In the genomic region with DNA sequence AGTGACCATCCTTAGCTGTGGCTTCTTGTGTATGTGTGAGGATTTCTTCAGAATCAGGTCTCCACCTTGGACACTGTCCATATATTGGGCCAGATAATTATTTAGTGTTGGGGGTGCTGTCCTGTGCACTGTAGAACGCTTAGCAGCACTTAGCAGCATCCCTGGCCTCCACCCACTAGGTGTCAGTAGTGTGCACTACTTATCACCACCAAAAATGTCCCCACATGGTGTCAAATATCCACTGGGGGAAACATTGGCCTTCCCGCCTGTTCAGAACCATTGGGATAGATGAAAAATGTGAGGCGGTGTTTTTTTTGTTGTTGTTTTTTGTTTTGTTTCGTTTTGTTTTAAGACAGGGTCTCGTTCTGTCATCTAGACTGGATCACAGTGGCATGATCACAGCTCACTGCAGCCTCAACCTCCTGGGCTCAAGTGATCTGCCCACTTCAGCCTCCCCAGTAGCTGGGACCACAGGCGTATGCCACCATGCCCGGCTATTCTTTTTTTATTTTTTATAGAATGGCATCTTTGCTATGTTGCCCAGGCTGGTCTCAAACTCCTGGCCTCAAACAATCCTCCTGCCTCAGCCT, we compare ENCODE assay signal across 8 cellular contexts.
DNase-seq lines count a peak whose midpoint lies in the region; ATAC-seq, FAIRE-seq and TF ChIP-seq lines count a peak whose summit lies in the region.

No MANE protein-coding gene starts in this region.

- H3K36me3 ChIP-seq in left ventricle myocardium inferior (no peaks in the 10 kb centered on the region), heart left ventricle (no peaks in the 10 kb centered on the region), kidney (ENCODE audit: control insufficient read depth in 1 of 2, insufficient read depth in 2 of 2, low read length in 2 of 2) (no peaks in the 10 kb centered on the region)
- no peaks in the 10 kb centered on the region for H3K36me3 ChIP-seq in effector memory CD4-positive, alpha-beta T cell (ENCODE audit: control insufficient read depth, insufficient read depth, low read length)

- DNase-seq in left ventricle myocardium inferior: no peak
- DNase-seq in heart left ventricle: no peak
- peak; percentile 37 for DNase-seq in RPMI8226
- DNase-seq in fibroblast of villous mesenchyme (ENCODE audit: low read depth): no peak
- DNase-seq in effector memory CD4-positive, alpha-beta T cell: no peak
- no peak for DNase-seq in kidney

- H3K9ac ChIP-seq in kidney (ENCODE audit: low read length in 2 of 2): no peak overlapping the region

- H3K9me3 ChIP-seq in left ventricle myocardium inferior (replicated peaks) (no peaks in the 10 kb centered on the region), heart left ventricle (no peaks in the 10 kb centered on the region), kidney (ENCODE audit: control insufficient read depth in 1 of 2, low read length in 2 of 2) (no peaks in the 10 kb centered on the region)
- no peaks in the 10 kb centered on the region for H3K9me3 ChIP-seq in effector memory CD4-positive, alpha-beta T cell (ENCODE audit: control insufficient read depth, low read length)

- ATAC-seq in heart left ventricle (no peak), HG02943 (IDR thresholded peaks at IDR 0.05; ENCODE audit: low read depth, unreplicated experiment) (peak; percentile 73), HG03196 (IDR thresholded peaks at IDR 0.05; ENCODE audit: unreplicated experiment) (no peak)

- TF ChIP-seq POLR2A in heart left ventricle (IDR thresholded peaks at IDR 0.05): no peak

- H3K4me1 ChIP-seq in left ventricle myocardium inferior: no peaks in the 10 kb centered on the region
- H3K4me1 ChIP-seq in heart left ventricle: no peaks in the 10 kb centered on the region
- no peaks in the 10 kb centered on the region for H3K4me1 ChIP-seq in effector memory CD4-positive, alpha-beta T cell (ENCODE audit: control insufficient read depth, insufficient read depth, low read length, poor library complexity, severe bottlenecking)
- H3K4me1 ChIP-seq in kidney (ENCODE audit: control insufficient read depth in 1 of 2, insufficient read depth in 1 of 2, low read depth in 1 of 2, low read length in 2 of 2): no peaks in the 10 kb centered on the region

- FAIRE-seq in kidney (lab: Jason Lieb, UNC): no peak

- H3K4me3 ChIP-seq in left ventricle myocardium inferior (no peak overlapping the region), heart left ventricle (no peak overlapping the region), fibroblast of villous mesenchyme (ENCODE audit: low read depth, low read length) (no peak overlapping the region), kidney (ENCODE audit: low read length in 2 of 2) (no peak overlapping the region)
- H3K4me3 ChIP-seq in effector memory CD4-positive, alpha-beta T cell (ENCODE audit: insufficient read depth, low read depth, low read length, poor library complexity, severe bottlenecking): no peak overlapping the region

- WGBS in heart left ventricle, 4 donors: 89 to 93% (median 90%) methylated on average over 7 of the region's 7 CpGs

- H3K27ac ChIP-seq in left ventricle myocardium inferior (replicated peaks) (no peak overlapping the region), heart left ventricle (no peak overlapping the region), kidney (ENCODE audit: low read depth in 2 of 2, low read length in 2 of 2) (no peak overlapping the region)
- H3K27ac ChIP-seq in effector memory CD4-positive, alpha-beta T cell (ENCODE audit: insufficient read depth, low read length, poor library complexity, severe bottlenecking): no peak overlapping the region

- peaks cover 13% of the 10 kb centered on the region for H3K27me3 ChIP-seq in left ventricle myocardium inferior (ENCODE audit: low read depth)
- no peaks in the 10 kb centered on the region for H3K27me3 ChIP-seq in heart left ventricle
- no peaks in the 10 kb centered on the region for H3K27me3 ChIP-seq in effector memory CD4-positive, alpha-beta T cell (replicated peaks; ENCODE audit: control insufficient read depth, insufficient read depth, low read length, poor library complexity, severe bottlenecking)

- TF ChIP-seq CTCF in left ventricle myocardium inferior (IDR thresholded peaks at IDR 0.05; ENCODE audit: borderline replicate concordance): peak; percentile 32
- TF ChIP-seq CTCF in heart left ventricle (IDR thresholded peaks at IDR 0.05): peak in 3 of 12 donors; percentile 9 to 35 (median 35)
- TF ChIP-seq CTCF in fibroblast of villous mesenchyme (IDR thresholded peaks at IDR 0.05; ENCODE audit: insufficient read depth, low read depth, low read length): peak; percentile 41
- TF ChIP-seq CTCF in kidney (IDR thresholded peaks at IDR 0.05; ENCODE audit: borderline replicate concordance, extremely low read depth, insufficient read depth): no peak

- intact Hi-C loops in left ventricle myocardium inferior (cut with micrococcal nuclease): no loop called here
- intact Hi-C loops in heart left ventricle (cut with DNase I): no loop called here
- intact Hi-C loops in kidney (cut with DNase I): no loop called here
